ENCODE assay signal across 1 cellular context in the genomic region with DNA sequence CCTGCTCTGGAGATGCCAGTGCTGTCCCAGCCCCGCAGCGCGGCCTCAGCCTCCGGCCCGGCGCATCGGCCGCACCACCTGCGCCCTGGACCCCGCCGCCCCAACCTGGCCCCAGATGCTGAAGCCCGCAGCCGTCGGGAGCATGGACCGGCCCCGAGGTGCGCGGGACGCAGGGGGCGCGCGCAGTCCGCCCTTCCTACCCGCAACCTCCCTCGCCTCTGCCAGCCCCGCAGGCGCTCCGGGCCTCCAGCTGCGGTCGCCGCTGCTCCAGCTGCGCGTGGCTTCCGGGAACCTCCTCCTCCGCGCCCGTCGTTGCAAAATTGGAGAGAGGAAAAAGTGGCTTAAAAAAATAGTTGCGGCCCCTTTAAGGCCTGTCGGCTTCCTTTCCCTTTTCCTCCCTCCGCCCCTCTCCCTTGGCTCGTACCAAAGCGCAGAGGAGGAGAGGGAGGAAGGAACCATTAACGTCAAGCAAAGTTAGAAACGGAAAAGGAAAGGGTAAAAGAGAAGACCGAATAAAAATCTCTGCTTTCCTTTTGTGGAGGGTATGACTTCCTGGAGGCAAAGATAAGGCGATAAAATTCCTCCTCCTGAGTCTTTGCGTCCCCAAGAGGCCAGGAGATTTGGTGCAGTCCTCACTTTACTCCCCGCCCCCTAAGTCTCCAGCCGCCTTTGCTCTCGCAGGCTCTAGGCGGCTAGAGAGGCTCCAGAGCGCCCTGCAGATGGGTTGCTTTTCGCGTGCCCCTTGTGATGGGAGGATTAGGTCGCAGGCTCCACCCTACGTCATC.
TF ChIP-seq lines count a peak whose summit lies in the region.

A gene with protein sequence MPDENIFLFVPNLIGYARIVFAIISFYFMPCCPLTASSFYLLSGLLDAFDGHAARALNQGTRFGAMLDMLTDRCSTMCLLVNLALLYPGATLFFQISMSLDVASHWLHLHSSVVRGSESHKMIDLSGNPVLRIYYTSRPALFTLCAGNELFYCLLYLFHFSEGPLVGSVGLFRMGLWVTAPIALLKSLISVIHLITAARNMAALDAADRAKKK (minus strand): TSS at position 343 of the 785 bp plus-strand sequence. CDS start 369 bp downstream, outside the sequence.

TF ChIP-seq in GM12878, 131 proteins besides CTCF, POLR2A, EP300 and RAD21 (continued from another document and continues in another):
- TF ChIP-seq KAT2A (conservative IDR thresholded peaks at IDR 0.05; ENCODE audit: control insufficient read depth, low read depth, low read length) (no peak), GATAD2B (conservative IDR thresholded peaks at IDR 0.05; ENCODE audit: low read depth) (peak; percentile 82), NFIC (IDR thresholded peaks at IDR 0.05; ENCODE audit: low read depth, low read length) (peak; percentile 80; the same call in 1 of the 2 replicates), FOXK2 (IDR thresholded peaks at IDR 0.05) (peak; percentile 100), ZSCAN29 (IDR thresholded peaks at IDR 0.05) (no peak), SREBF2 (IDR thresholded peaks at IDR 0.05; ENCODE audit: low read length) (no peak), BHLHE40 (IDR thresholded peaks at IDR 0.05; ENCODE audit: borderline replicate concordance in 1 of 2, low read depth in 2 of 2, low read length in 1 of 2) (peak; percentile 98 to 99), CREB1 (IDR thresholded peaks at IDR 0.05; ENCODE audit: low read depth) (peak; percentile 89), CBX3 (IDR thresholded peaks at IDR 0.05; ENCODE audit: borderline replicate concordance, low read depth) (no peak), EGR1 (IDR thresholded peaks at IDR 0.05; ENCODE audit: borderline replicate concordance in 1 of 2, low read depth in 2 of 2, low read length in 2 of 2) (peak in 1 of 2 experiments; percentile 86; a peak in 2 of 3 replicates), MEF2B (IDR thresholded peaks at IDR 0.05; ENCODE audit: partially characterized antibody, poor library complexity, severe bottlenecking) (peak; percentile 46), FOXM1 (IDR thresholded peaks at IDR 0.05; ENCODE audit: low read depth, low read length) (peak; percentile 81), NBN (IDR thresholded peaks at IDR 0.05) (peak; percentile 98), TAF1 (IDR thresholded peaks at IDR 0.05; ENCODE audit: borderline replicate concordance, low read depth, low read length) (0 out of 2 replicates have a peak, but pooled peaks have one; percentile 28), KDM1A (IDR thresholded peaks at IDR 0.05; ENCODE audit: borderline replicate concordance) (no peak), NFXL1 (IDR thresholded peaks at IDR 0.05; ENCODE audit: borderline replicate concordance) (no peak), EZH2 (IDR thresholded peaks at IDR 0.05; ENCODE audit: borderline replicate concordance, control insufficient read depth, low read depth, low read length) (no peak), NFYA (IDR thresholded peaks at IDR 0.05; ENCODE audit: borderline replicate concordance, low read depth, low read length) (no peak), CBFB (IDR thresholded peaks at IDR 0.05; ENCODE audit: low read depth) (peak; percentile 71; the same call in 1 of the 2 replicates), ZNF217 (IDR thresholded peaks at IDR 0.05) (no peak)
- TF ChIP-seq, protein P1, sequence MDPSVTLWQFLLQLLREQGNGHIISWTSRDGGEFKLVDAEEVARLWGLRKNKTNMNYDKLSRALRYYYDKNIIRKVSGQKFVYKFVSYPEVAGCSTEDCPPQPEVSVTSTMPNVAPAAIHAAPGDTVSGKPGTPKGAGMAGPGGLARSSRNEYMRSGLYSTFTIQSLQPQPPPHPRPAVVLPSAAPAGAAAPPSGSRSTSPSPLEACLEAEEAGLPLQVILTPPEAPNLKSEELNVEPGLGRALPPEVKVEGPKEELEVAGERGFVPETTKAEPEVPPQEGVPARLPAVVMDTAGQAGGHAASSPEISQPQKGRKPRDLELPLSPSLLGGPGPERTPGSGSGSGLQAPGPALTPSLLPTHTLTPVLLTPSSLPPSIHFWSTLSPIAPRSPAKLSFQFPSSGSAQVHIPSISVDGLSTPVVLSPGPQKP (IDR thresholded peaks at IDR 0.05; ENCODE audit: low read depth, low read length): 0 out of 2 replicates have a peak, but pooled peaks have one; percentile 64
- TF ChIP-seq, protein P2, sequence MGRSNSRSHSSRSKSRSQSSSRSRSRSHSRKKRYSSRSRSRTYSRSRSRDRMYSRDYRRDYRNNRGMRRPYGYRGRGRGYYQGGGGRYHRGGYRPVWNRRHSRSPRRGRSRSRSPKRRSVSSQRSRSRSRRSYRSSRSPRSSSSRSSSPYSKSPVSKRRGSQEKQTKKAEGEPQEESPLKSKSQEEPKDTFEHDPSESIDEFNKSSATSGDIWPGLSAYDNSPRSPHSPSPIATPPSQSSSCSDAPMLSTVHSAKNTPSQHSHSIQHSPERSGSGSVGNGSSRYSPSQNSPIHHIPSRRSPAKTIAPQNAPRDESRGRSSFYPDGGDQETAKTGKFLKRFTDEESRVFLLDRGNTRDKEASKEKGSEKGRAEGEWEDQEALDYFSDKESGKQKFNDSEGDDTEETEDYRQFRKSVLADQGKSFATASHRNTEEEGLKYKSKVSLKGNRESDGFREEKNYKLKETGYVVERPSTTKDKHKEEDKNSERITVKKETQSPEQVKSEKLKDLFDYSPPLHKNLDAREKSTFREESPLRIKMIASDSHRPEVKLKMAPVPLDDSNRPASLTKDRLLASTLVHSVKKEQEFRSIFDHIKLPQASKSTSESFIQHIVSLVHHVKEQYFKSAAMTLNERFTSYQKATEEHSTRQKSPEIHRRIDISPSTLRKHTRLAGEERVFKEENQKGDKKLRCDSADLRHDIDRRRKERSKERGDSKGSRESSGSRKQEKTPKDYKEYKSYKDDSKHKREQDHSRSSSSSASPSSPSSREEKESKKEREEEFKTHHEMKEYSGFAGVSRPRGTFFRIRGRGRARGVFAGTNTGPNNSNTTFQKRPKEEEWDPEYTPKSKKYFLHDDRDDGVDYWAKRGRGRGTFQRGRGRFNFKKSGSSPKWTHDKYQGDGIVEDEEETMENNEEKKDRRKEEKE (IDR thresholded peaks at IDR 0.05): peak; percentile 99
- TF ChIP-seq, protein P3, sequence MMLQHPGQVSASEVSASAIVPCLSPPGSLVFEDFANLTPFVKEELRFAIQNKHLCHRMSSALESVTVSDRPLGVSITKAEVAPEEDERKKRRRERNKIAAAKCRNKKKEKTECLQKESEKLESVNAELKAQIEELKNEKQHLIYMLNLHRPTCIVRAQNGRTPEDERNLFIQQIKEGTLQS (IDR thresholded peaks at IDR 0.05; ENCODE audit: borderline replicate concordance, extremely low read depth, low read depth, low read length): no peak
- TF ChIP-seq, protein P4, sequence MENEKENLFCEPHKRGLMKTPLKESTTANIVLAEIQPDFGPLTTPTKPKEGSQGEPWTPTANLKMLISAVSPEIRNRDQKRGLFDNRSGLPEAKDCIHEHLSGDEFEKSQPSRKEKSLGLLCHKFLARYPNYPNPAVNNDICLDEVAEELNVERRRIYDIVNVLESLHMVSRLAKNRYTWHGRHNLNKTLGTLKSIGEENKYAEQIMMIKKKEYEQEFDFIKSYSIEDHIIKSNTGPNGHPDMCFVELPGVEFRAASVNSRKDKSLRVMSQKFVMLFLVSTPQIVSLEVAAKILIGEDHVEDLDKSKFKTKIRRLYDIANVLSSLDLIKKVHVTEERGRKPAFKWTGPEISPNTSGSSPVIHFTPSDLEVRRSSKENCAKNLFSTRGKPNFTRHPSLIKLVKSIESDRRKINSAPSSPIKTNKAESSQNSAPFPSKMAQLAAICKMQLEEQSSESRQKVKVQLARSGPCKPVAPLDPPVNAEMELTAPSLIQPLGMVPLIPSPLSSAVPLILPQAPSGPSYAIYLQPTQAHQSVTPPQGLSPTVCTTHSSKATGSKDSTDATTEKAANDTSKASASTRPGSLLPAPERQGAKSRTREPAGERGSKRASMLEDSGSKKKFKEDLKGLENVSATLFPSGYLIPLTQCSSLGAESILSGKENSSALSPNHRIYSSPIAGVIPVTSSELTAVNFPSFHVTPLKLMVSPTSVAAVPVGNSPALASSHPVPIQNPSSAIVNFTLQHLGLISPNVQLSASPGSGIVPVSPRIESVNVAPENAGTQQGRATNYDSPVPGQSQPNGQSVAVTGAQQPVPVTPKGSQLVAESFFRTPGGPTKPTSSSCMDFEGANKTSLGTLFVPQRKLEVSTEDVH (IDR thresholded peaks at IDR 0.05; ENCODE audit: low read depth, partially characterized antibody): peak; percentile 81
- TF ChIP-seq, protein P5, sequence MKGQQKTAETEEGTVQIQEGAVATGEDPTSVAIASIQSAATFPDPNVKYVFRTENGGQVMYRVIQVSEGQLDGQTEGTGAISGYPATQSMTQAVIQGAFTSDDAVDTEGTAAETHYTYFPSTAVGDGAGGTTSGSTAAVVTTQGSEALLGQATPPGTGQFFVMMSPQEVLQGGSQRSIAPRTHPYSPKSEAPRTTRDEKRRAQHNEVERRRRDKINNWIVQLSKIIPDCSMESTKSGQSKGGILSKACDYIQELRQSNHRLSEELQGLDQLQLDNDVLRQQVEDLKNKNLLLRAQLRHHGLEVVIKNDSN (IDR thresholded peaks at IDR 0.05; ENCODE audit: borderline replicate concordance, extremely low read length, insufficient read depth, low read depth, low read length): no peak
- TF ChIP-seq, protein P6, sequence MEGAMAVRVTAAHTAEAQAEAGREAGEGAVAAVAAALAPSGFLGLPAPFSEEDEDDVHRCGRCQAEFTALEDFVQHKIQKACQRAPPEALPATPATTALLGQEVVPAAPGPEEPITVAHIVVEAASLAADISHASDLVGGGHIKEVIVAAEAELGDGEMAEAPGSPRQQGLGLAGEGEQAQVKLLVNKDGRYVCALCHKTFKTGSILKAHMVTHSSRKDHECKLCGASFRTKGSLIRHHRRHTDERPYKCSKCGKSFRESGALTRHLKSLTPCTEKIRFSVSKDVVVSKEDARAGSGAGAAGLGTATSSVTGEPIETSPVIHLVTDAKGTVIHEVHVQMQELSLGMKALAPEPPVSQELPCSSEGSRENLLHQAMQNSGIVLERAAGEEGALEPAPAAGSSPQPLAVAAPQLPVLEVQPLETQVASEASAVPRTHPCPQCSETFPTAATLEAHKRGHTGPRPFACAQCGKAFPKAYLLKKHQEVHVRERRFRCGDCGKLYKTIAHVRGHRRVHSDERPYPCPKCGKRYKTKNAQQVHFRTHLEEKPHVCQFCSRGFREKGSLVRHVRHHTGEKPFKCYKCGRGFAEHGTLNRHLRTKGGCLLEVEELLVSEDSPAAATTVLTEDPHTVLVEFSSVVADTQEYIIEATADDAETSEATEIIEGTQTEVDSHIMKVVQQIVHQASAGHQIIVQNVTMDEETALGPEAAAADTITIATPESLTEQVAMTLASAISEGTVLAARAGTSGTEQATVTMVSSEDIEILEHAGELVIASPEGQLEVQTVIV (IDR thresholded peaks at IDR 0.05; ENCODE audit: borderline replicate concordance, partially characterized antibody): peak; percentile 97
- TF ChIP-seq, protein P7, sequence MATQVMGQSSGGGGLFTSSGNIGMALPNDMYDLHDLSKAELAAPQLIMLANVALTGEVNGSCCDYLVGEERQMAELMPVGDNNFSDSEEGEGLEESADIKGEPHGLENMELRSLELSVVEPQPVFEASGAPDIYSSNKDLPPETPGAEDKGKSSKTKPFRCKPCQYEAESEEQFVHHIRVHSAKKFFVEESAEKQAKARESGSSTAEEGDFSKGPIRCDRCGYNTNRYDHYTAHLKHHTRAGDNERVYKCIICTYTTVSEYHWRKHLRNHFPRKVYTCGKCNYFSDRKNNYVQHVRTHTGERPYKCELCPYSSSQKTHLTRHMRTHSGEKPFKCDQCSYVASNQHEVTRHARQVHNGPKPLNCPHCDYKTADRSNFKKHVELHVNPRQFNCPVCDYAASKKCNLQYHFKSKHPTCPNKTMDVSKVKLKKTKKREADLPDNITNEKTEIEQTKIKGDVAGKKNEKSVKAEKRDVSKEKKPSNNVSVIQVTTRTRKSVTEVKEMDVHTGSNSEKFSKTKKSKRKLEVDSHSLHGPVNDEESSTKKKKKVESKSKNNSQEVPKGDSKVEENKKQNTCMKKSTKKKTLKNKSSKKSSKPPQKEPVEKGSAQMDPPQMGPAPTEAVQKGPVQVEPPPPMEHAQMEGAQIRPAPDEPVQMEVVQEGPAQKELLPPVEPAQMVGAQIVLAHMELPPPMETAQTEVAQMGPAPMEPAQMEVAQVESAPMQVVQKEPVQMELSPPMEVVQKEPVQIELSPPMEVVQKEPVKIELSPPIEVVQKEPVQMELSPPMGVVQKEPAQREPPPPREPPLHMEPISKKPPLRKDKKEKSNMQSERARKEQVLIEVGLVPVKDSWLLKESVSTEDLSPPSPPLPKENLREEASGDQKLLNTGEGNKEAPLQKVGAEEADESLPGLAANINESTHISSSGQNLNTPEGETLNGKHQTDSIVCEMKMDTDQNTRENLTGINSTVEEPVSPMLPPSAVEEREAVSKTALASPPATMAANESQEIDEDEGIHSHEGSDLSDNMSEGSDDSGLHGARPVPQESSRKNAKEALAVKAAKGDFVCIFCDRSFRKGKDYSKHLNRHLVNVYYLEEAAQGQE (IDR thresholded peaks at IDR 0.05; ENCODE audit: low read depth, low read length): no peak
- TF ChIP-seq, protein P8, sequence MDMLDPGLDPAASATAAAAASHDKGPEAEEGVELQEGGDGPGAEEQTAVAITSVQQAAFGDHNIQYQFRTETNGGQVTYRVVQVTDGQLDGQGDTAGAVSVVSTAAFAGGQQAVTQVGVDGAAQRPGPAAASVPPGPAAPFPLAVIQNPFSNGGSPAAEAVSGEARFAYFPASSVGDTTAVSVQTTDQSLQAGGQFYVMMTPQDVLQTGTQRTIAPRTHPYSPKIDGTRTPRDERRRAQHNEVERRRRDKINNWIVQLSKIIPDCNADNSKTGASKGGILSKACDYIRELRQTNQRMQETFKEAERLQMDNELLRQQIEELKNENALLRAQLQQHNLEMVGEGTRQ (IDR thresholded peaks at IDR 0.05; ENCODE audit: borderline replicate concordance, low read depth, low read length): no peak
- TF ChIP-seq, protein P9, sequence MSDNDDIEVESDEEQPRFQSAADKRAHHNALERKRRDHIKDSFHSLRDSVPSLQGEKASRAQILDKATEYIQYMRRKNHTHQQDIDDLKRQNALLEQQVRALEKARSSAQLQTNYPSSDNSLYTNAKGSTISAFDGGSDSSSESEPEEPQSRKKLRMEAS (IDR thresholded peaks at IDR 0.05; ENCODE audit: low read depth, low read length): no peak
- TF ChIP-seq, protein P10, sequence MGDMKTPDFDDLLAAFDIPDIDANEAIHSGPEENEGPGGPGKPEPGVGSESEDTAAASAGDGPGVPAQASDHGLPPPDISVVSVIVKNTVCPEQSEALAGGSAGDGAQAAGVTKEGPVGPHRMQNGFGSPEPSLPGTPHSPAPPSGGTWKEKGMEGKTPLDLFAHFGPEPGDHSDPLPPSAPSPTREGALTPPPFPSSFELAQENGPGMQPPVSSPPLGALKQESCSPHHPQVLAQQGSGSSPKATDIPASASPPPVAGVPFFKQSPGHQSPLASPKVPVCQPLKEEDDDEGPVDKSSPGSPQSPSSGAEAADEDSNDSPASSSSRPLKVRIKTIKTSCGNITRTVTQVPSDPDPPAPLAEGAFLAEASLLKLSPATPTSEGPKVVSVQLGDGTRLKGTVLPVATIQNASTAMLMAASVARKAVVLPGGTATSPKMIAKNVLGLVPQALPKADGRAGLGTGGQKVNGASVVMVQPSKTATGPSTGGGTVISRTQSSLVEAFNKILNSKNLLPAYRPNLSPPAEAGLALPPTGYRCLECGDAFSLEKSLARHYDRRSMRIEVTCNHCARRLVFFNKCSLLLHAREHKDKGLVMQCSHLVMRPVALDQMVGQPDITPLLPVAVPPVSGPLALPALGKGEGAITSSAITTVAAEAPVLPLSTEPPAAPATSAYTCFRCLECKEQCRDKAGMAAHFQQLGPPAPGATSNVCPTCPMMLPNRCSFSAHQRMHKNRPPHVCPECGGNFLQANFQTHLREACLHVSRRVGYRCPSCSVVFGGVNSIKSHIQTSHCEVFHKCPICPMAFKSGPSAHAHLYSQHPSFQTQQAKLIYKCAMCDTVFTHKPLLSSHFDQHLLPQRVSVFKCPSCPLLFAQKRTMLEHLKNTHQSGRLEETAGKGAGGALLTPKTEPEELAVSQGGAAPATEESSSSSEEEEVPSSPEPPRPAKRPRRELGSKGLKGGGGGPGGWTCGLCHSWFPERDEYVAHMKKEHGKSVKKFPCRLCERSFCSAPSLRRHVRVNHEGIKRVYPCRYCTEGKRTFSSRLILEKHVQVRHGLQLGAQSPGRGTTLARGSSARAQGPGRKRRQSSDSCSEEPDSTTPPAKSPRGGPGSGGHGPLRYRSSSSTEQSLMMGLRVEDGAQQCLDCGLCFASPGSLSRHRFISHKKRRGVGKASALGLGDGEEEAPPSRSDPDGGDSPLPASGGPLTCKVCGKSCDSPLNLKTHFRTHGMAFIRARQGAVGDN (IDR thresholded peaks at IDR 0.05): no peak
